Comparison of ENCODE assay signal across 7 cellular contexts in the genomic region with DNA sequence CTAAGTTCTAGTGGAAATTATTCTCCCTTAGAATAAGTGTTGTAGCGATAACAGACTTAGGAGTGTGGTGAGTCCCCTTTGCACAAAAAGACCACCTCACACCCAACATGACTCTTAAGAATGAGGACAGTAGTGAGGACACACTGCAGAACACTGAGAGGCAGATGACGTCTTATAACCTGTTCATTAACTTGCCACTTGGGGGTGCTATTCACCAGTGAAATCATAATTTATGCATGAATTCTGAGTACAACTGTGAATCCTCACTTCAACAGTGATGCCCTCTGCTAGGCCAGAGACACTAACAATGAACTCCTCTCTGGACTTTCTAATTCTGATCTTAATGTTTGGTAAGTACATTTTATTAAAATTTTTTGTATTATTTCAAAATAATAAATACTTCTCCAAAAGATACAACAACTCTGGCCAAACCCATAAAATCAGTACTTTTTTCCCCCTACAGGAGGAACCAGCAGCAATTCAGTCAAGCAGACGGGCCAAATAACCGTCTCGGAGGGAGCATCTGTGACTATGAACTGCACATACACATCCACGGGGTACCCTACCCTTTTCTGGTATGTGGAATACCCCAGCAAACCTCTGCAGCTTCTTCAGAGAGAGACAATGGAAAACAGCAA.
DNase-seq lines count a peak whose midpoint lies in the region; ATAC-seq and TF ChIP-seq lines count a peak whose summit lies in the region.

No MANE protein-coding gene starts in this region.

- WGBS in esophagus squamous epithelium, 2 donors = 45 to 53% methylated on average over 6 of the region's 6 CpGs

- no peak overlapping the region for H3K4me2 ChIP-seq in DOHH2 (ENCODE audit: low read length)
- H3K4me2 ChIP-seq in SU-DHL-6 (ENCODE audit: low read depth, low read length, poor library complexity, severe bottlenecking) = peak overlapping the region; percentile 36

- H3K27ac ChIP-seq in DOHH2 (ENCODE audit: low read depth, low read length) = no peak overlapping the region
- H3K27ac ChIP-seq in KOPT-K1 (ENCODE audit: low read depth, low read length, poor library complexity, severe bottlenecking) = peak overlapping the region; percentile 72
- H3K27ac ChIP-seq in SU-DHL-6 (ENCODE audit: low read depth, low read length) = peak overlapping the region; percentile 43; the same call in 1 of the 2 replicates
- H3K27ac ChIP-seq in esophagus squamous epithelium = no peak overlapping the region

- H3K9me3 ChIP-seq in DOHH2 (ENCODE audit: control insufficient read depth, insufficient read depth, low read length) (no peaks in the 10 kb centered on the region), KOPT-K1 (ENCODE audit: insufficient read depth, low read length, poor library complexity, severe bottlenecking) (no peaks in the 10 kb centered on the region), SU-DHL-6 (ENCODE audit: insufficient read depth, low read length) (no peaks in the 10 kb centered on the region), esophagus squamous epithelium (no peaks in the 10 kb centered on the region)

- no peaks in the 10 kb centered on the region for H3K27me3 Mint-ChIP-seq in nephron (ENCODE audit: low read depth)

- TF ChIP-seq CTCF in DOHH2 (IDR thresholded peaks at IDR 0.05; ENCODE audit: low read depth, low read length, poor library complexity, severe bottlenecking) (peak; percentile 78), SU-DHL-6 (IDR thresholded peaks at IDR 0.05; ENCODE audit: insufficient read depth, low read length, poor library complexity, severe bottlenecking) (peak; percentile 65), esophagus squamous epithelium (IDR thresholded peaks at IDR 0.05) (peak; percentile 17 to 69 (median 53)), nephron (IDR thresholded peaks at IDR 0.05; ENCODE audit: unreplicated experiment in 3 of 3) (peak; percentile 66 to 73 (median 66))

- H3K9ac ChIP-seq in SU-DHL-6 (ENCODE audit: low read length) = peak overlapping the region; percentile 34

- H3K79me2 ChIP-seq in DOHH2 (ENCODE audit: control insufficient read depth, low read length) (no peaks in the 10 kb centered on the region), SU-DHL-6 (ENCODE audit: insufficient read depth, low read length) (no peaks in the 10 kb centered on the region)

- peak; percentile 57 for ATAC-seq in GM19397 (IDR thresholded peaks at IDR 0.05; ENCODE audit: unreplicated experiment)

- TF ChIP-seq POLR2A in esophagus squamous epithelium (IDR thresholded peaks at IDR 0.05) = no peak

- H3K36me3 Mint-ChIP-seq in nephron (ENCODE audit: low read depth) = no peaks in the 10 kb centered on the region

- no peaks in the 10 kb centered on the region for H3K4me1 Mint-ChIP-seq in nephron

- intact Hi-C loops in esophagus squamous epithelium (cut with DNase I) = no loop called here

- H3K4me1 ChIP-seq in DOHH2 (ENCODE audit: control insufficient read depth, low read length) = no peaks in the 10 kb centered on the region
- no peaks in the 10 kb centered on the region for H3K4me1 ChIP-seq in esophagus squamous epithelium

- no peak overlapping the region for H3K27ac Mint-ChIP-seq in nephron

- DNase-seq in esophagus squamous epithelium (lab: John Stamatoyannopoulos, UW) = no peak
- DNase-seq in cerebellar nuclear complex (lab: John Stamatoyannopoulos, UW) = no peak

- H3K36me3 ChIP-seq in DOHH2 (ENCODE audit: control insufficient read depth, low read length) (no peaks in the 10 kb centered on the region), KOPT-K1 (ENCODE audit: insufficient read depth, low read length) (no peaks in the 10 kb centered on the region), SU-DHL-6 (ENCODE audit: low read length) (no peaks in the 10 kb centered on the region), esophagus squamous epithelium (no peaks in the 10 kb centered on the region)

- no peaks in the 10 kb centered on the region for H3K9me3 Mint-ChIP-seq in nephron

- H3K4me3 Mint-ChIP-seq in nephron = no peak overlapping the region

- H3K4me3 ChIP-seq in DOHH2 (ENCODE audit: low read length) = no peak overlapping the region
- H3K4me3 ChIP-seq in SU-DHL-6 (ENCODE audit: insufficient read depth, low read length, poor library complexity, severe bottlenecking) = no peak overlapping the region
- H3K4me3 ChIP-seq in esophagus squamous epithelium = no peak overlapping the region

- H4K20me1 ChIP-seq in DOHH2 (ENCODE audit: control insufficient read depth, insufficient read depth, low read depth, low read length) (no peaks in the 10 kb centered on the region), SU-DHL-6 (ENCODE audit: low read depth, low read length) (no peaks in the 10 kb centered on the region)

- no peaks in the 10 kb centered on the region for H3K9me2 ChIP-seq in DOHH2 (replicated peaks; ENCODE audit: control insufficient read depth, low read length)
- H3K9me2 ChIP-seq in SU-DHL-6 (replicated peaks; ENCODE audit: insufficient read depth, low read length) = no peaks in the 10 kb centered on the region

- H3K27me3 ChIP-seq in DOHH2 (ENCODE audit: control insufficient read depth, low read length) (peaks cover 19% of the 10 kb centered on the region), SU-DHL-6 (ENCODE audit: low read length) (no peaks in the 10 kb centered on the region), esophagus squamous epithelium (peaks cover 0 to 4% (median 0%) of the 10 kb centered on the region in 4 donors)

- H2AFZ ChIP-seq in SU-DHL-6 (ENCODE audit: low read depth, low read length, severe bottlenecking) = peak overlapping the region; percentile 79

- H3F3A ChIP-seq in DOHH2 (ENCODE audit: control insufficient read depth, insufficient read depth) (no peaks in the 10 kb centered on the region), SU-DHL-6 (ENCODE audit: insufficient read depth) (no peaks in the 10 kb centered on the region; the same call in 1 of the 2 replicates)

Comparison
In these comparisons a context has a peak if more than half of its experiments do, and no peak if none do; other contexts are left out.
1. H3K27ac ChIP-seq: peak in KOPT-K1 (single experiment) and SU-DHL-6 (single experiment); none in DOHH2 (single experiment) and esophagus squamous epithelium (0 of 4).
2. Peak in every context shown above with its lines, with median percentiles within 50 percentile points of each other: CTCF ChIP-seq.